ENCODE assay signal across 8 cellular contexts in genomic region chr2:73111300-73112025, GRCh38. TPM values are rescaled to one million over a fixed set of nuclear protein-coding genes. Genes with fewer than 3 reads are reported as not detected.
DNase-seq lines count a peak whose midpoint lies in the region; ATAC-seq, FAIRE-seq and TF ChIP-seq lines count a peak whose summit lies in the region.

No MANE protein-coding gene starts in this region.

- H3K27ac ChIP-seq in PC-3 (ENCODE audit: low read length) (peak overlapping the region; percentile 41), kidney (ENCODE audit: low read depth in 2 of 2, low read length in 2 of 2) (peak overlapping the region; percentile 90 to 92)

- H3K27ac Mint-ChIP-seq in MCF 10A (ENCODE audit: low read depth, unreplicated experiment) = peak overlapping the region; percentile 89
- H3K27ac Mint-ChIP-seq in stimulated activated memory B cell treated with anti-CD40 and anti-IgM and Interleukin-4, amounts not matched to agents 10 μg/mL and 1 μg/mL and 100 μg/mL, for 72 hours = no peak overlapping the region

- H3K36me3 ChIP-seq in PC-3 (ENCODE audit: low read depth, low read length) (no peaks in the 10 kb centered on the region), kidney (ENCODE audit: control insufficient read depth in 1 of 2, insufficient read depth in 2 of 2, low read length in 2 of 2) (no peaks in the 10 kb centered on the region)

- H3K4me3 Mint-ChIP-seq in MCF 10A (ENCODE audit: unreplicated experiment) = peak overlapping the region; percentile 96
- H3K4me3 Mint-ChIP-seq in stimulated activated memory B cell treated with anti-CD40 and anti-IgM and Interleukin-4, amounts not matched to agents 10 μg/mL and 1 μg/mL and 100 μg/mL, for 72 hours = peak overlapping the region; percentile 60

- ATAC-seq in PC-3 (peak; percentile 57), GM21423 (IDR thresholded peaks at IDR 0.05; ENCODE audit: unreplicated experiment) (no peak)
- ATAC-seq in stimulated activated memory B cell treated with anti-CD40 and anti-IgM and Interleukin-4, amounts not matched to agents 10 μg/mL and 1 μg/mL and 100 μg/mL, for 72 hours = no peak

- FAIRE-seq in kidney (lab: Jason Lieb, UNC) = no peak

- H3K9me3 Mint-ChIP-seq in MCF 10A (ENCODE audit: unreplicated experiment) = no peaks in the 10 kb centered on the region
- H3K9me3 Mint-ChIP-seq in stimulated activated memory B cell treated with anti-CD40 and anti-IgM and Interleukin-4, amounts not matched to agents 10 μg/mL and 1 μg/mL and 100 μg/mL, for 72 hours = no peaks in the 10 kb centered on the region

- H4K20me1 ChIP-seq in PC-3 (ENCODE audit: low read length) = peaks cover 17% of the 10 kb centered on the region; the same call in 1 of the 2 replicates

- CTCF ChIA-PET in PC-3 (lab: Charles Lee) (interaction anchor here (0.6 kb wide), 1 partner anchor 351 kb away, joined by 3 read pairs; no protein-coding TSS in a partner anchor), MCF 10A (lab: Yijun Ruan, JAX) (interaction anchor here (0.5 to 5.3 kb wide), 5 partner anchors 26 to 135 kb away, joined by 3 to 51 read pairs (median 4); no protein-coding TSS in a partner anchor)

- no peaks in the 10 kb centered on the region for H3K27me3 ChIP-seq in PC-3 (ENCODE audit: low read length)

- H3K4me3 ChIP-seq in PC-3 (ENCODE audit: low read length) (peak overlapping the region; percentile 81), kidney (ENCODE audit: low read length in 2 of 2) (peak overlapping the region; percentile 64 to 91)

- H3K4me2 ChIP-seq in PC-3 (ENCODE audit: low read length) = peak overlapping the region; percentile 98

- H3K36me3 Mint-ChIP-seq in MCF 10A (ENCODE audit: insufficient read depth, unreplicated experiment) = no peaks in the 10 kb centered on the region
- H3K36me3 Mint-ChIP-seq in stimulated activated memory B cell treated with anti-CD40 and anti-IgM and Interleukin-4, amounts not matched to agents 10 μg/mL and 1 μg/mL and 100 μg/mL, for 72 hours = no peaks in the 10 kb centered on the region

- H3K4me1 Mint-ChIP-seq in MCF 10A (ENCODE audit: insufficient read depth, unreplicated experiment) = peaks cover 34% of the 10 kb centered on the region
- H3K4me1 Mint-ChIP-seq in stimulated activated memory B cell treated with anti-CD40 and anti-IgM and Interleukin-4, amounts not matched to agents 10 μg/mL and 1 μg/mL and 100 μg/mL, for 72 hours = peaks cover 24% of the 10 kb centered on the region

- H3K27me3 Mint-ChIP-seq in MCF 10A (ENCODE audit: insufficient read depth, unreplicated experiment) = no peaks in the 10 kb centered on the region
- H3K27me3 Mint-ChIP-seq in stimulated activated memory B cell treated with anti-CD40 and anti-IgM and Interleukin-4, amounts not matched to agents 10 μg/mL and 1 μg/mL and 100 μg/mL, for 72 hours = no peaks in the 10 kb centered on the region

- TF ChIP-seq CTCF in PC-3 (conservative IDR thresholded peaks at IDR 0.05; ENCODE audit: low read depth, low read length) (no peak), MCF 10A (IDR thresholded peaks at IDR 0.05; ENCODE audit: unreplicated experiment) (no peak), kidney (IDR thresholded peaks at IDR 0.05; ENCODE audit: borderline replicate concordance, extremely low read depth, insufficient read depth) (peak; percentile 11)

- peak overlapping the region; percentile 76 for H3K9ac ChIP-seq in PC-3 (ENCODE audit: low read length)
- H3K9ac ChIP-seq in kidney (ENCODE audit: low read length in 2 of 2) = peak overlapping the region; percentile 74 to 98

- peaks cover 61% of the 10 kb centered on the region for H3K79me2 ChIP-seq in PC-3 (ENCODE audit: low read length)

- H2AFZ ChIP-seq in PC-3 (ENCODE audit: low read length) = peak overlapping the region; percentile 74

- DNase-seq in DMS 273 (lab: John Stamatoyannopoulos, UW; ENCODE audit: unreplicated experiment) = peak; percentile 73
- DNase-seq in DMS 273 treated with DMSO at 0.1 percent for 48 hours (lab: John Stamatoyannopoulos, UW) = no peak
- peak; percentile 58 for DNase-seq in PC-3
- peak; percentile 68 for DNase-seq in MCF 10A (ENCODE audit: unreplicated experiment)
- DNase-seq in kidney = peak; percentile 83
- no peak for DNase-seq in COLO829 (ENCODE audit: low spot score)

- no peaks in the 10 kb centered on the region for H3K9me3 ChIP-seq in PC-3 (ENCODE audit: low read length)
- H3K9me3 ChIP-seq in kidney (ENCODE audit: control insufficient read depth in 1 of 2, low read length in 2 of 2) = no peaks in the 10 kb centered on the region

- H3K9me2 ChIP-seq in PC-3 (replicated peaks; ENCODE audit: low read length) = no peaks in the 10 kb centered on the region

- BruUV-seq in PC-3 (replicated peaks; lab: Mats Ljungman, UMichigan) (TSS peak; percentile 52), MCF 10A (replicated peaks; lab: Mats Ljungman, UMichigan) (TSS peak; percentile 21)

- POLR2A ChIA-PET in PC-3 (lab: Charles Lee; ENCODE audit: unreplicated experiment) = no interaction called here
- POLR2A ChIA-PET in MCF 10A (lab: Yijun Ruan, JAX) = interaction anchor here (0.6 to 3.8 kb wide), 16 partner anchors 7 to 199 kb away, joined by 3 to 28 read pairs (median 4); partner anchors contain the start of genes CCT7, PRADC1 and SFXN5

- peaks cover 18% of the 10 kb centered on the region for H3K4me1 ChIP-seq in PC-3 (ENCODE audit: insufficient read depth, low read length)
- H3K4me1 ChIP-seq in kidney (ENCODE audit: control insufficient read depth in 1 of 2, insufficient read depth in 1 of 2, low read depth in 1 of 2, low read length in 2 of 2) = peaks cover 32 to 38% of the 10 kb centered on the region in 2 donors

- intact Hi-C loops in PC-3 (cut with micrococcal nuclease) (loop anchor here (2.0 kb wide), 1 partner anchor 65 kb away; no protein-coding TSS in a partner anchor), MCF 10A (cut with micrococcal nuclease) (no loop called here), kidney (cut with DNase I) (no loop called here)

- H3F3A ChIP-seq in PC-3 (ENCODE audit: low read length, unreplicated experiment) = no peaks in the 10 kb centered on the region

RNA-seq across cellular contexts. Expression of gene RAB11FIP5, which starts 1.3 kb away (rescaled TPM):
- total RNA-seq in PC-3 (2014; rRNA removed) (26.6 and 36.9 TPM in 2 replicates), MCF 10A (2022) (35.6 and 36.9 TPM in 2 replicates), kidney (57.1 TPM)
- polyA plus RNA-seq in kidney (ENCODE audit: insufficient read depth, low read depth, low replicate concordance) = 49.6 TPM

RNA-seq across cellular contexts. Expression of gene SFXN5, which starts 40.0 kb away (rescaled TPM):
- total RNA-seq in PC-3 (2014; rRNA removed) (22.0 and 30.7 TPM in 2 replicates), MCF 10A (2022) (6.0 and 8.0 TPM in 2 replicates), kidney (21.4 TPM)
- 35.9 TPM for polyA plus RNA-seq in kidney (ENCODE audit: insufficient read depth, low read depth, low replicate concordance)

Comparison
In these comparisons a context has a peak if more than half of its experiments do, and no peak if none do; other contexts are left out.
1. DNase-seq: peak in DMS 273 (single experiment), PC-3 (single experiment), MCF 10A (single experiment) and kidney (single experiment); none in DMS 273 treated with DMSO at 0.1 percent for 48 hours (single experiment) and COLO829 (single experiment).